ENCODE assay signal across 14 cellular contexts in the genomic region with DNA sequence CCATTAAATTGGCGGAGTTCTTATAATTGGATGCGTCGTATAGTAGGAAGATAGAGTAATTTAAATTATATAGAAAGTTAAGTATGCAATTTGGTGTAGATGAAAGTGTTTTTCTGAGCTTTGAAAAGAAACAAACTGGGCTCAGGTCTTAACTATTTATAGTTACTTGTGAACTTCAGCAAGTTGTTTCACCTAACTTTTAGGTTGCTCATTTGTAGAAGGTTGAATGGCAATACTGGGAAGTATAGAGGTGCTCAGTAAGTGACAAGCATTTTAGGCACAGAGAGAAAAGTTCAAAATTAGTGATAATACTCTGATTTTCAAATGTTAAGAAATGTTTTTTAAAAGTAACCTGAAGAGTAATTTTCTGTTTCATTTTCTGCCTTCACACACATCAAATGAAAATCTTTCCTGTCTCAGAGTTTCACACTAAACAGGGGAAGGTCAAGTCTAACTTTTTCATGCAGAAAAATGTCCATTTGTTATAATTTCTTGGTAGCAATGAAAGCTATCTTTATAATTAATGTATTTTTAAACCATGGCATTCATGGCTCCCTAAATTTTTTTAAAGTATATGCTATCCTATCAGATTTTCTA.
DNase-seq lines count a peak whose midpoint lies in the region; ATAC-seq and TF ChIP-seq lines count a peak whose summit lies in the region.
"Had no signal": no experiment of that assay in that cellular context is flagged by ENCODE, and none has a peak within 500 bp of the region (broad histone marks: within the 10 kb centered on the region; RNA-seq: fewer than 3 reads in every experiment).

No MANE protein-coding gene starts in this region.

- no peak overlapping the region for H3K27ac ChIP-seq in sigmoid colon
- H3K27ac ChIP-seq in heart right ventricle = no peak overlapping the region
- no peak overlapping the region for H3K27ac ChIP-seq in WERI-Rb-1
- H3K27ac ChIP-seq: colonic mucosa, testis had no signal

- no peak overlapping the region for H3K4me3 ChIP-seq in sigmoid colon
- H3K4me3 ChIP-seq in heart right ventricle = no peak overlapping the region
- H3K4me3 ChIP-seq in WERI-Rb-1 (ENCODE audit: low read depth, low read length) = no peak overlapping the region
- H3K4me3 ChIP-seq: colonic mucosa, testis had no signal

- no peak for TF ChIP-seq CTCF in sigmoid colon (IDR thresholded peaks at IDR 0.05)
- TF ChIP-seq CTCF in heart right ventricle (IDR thresholded peaks at IDR 0.05) = no peak
- TF ChIP-seq CTCF in WERI-Rb-1 (IDR thresholded peaks at IDR 0.05; ENCODE audit: low read depth, low read length) = no peak

- intact Hi-C loops in sigmoid colon (cut with DNase I) (no loop called here), heart right ventricle (cut with DNase I) (no loop called here)

- peak; percentile 76 for ATAC-seq in GM18498 (IDR thresholded peaks at IDR 0.05; ENCODE audit: unreplicated experiment)
- ATAC-seq in GM19324 (IDR thresholded peaks at IDR 0.05; ENCODE audit: low FRiP score, unreplicated experiment) = peak; percentile 84
- peak; percentile 59 for ATAC-seq in HG02759 (IDR thresholded peaks at IDR 0.05; ENCODE audit: unreplicated experiment)
- peak; percentile 46 for ATAC-seq in HG03469 (IDR thresholded peaks at IDR 0.05; ENCODE audit: unreplicated experiment)
- ATAC-seq in heart right ventricle = no peak

- H3K4me1 ChIP-seq in sigmoid colon = no peaks in the 10 kb centered on the region
- H3K4me1 ChIP-seq in heart right ventricle = no peaks in the 10 kb centered on the region
- H3K4me1 ChIP-seq: colonic mucosa, testis had no signal

- H3K27me3 ChIP-seq in sigmoid colon (no peaks in the 10 kb centered on the region), heart right ventricle (no peaks in the 10 kb centered on the region), WERI-Rb-1 (ENCODE audit: insufficient read depth, low read depth, severe bottlenecking) (no peaks in the 10 kb centered on the region)
- H3K27me3 ChIP-seq: colonic mucosa, testis had no signal

- 96 to 98% methylated on average over 3 of the region's 3 CpGs for WGBS in sigmoid colon, 2 donors
- WGBS in heart right ventricle, 2 donors = 98% methylated on average over 3 of the region's 3 CpGs

- DNase-seq in sigmoid colon (no peak), heart right ventricle (no peak), H4 (ENCODE audit: low spot score) (no peak), WERI-Rb-1 (no peak)
- DNase-seq: C1 segment of cervical spinal cord; colonic mucosa; foreskin melanocyte; NCI-H2029 treated with DMSO at 0.1 percent for 48 hours; stimulated activated CD4-positive, alpha-beta T cell treated with anti-CD3 and anti-CD28 coated beads, Interleukin-2, amount 100 ng/mL, for 48 hours; testis had no signal

- TF ChIP-seq POLR2A in sigmoid colon (IDR thresholded peaks at IDR 0.05) = no peak

- H3K9me3 ChIP-seq in sigmoid colon (no peaks in the 10 kb centered on the region), heart right ventricle (no peaks in the 10 kb centered on the region), WERI-Rb-1 (ENCODE audit: severe bottlenecking) (no peaks in the 10 kb centered on the region)
- H3K9me3 ChIP-seq: colonic mucosa, testis had no signal

- no peak for TF ChIP-seq EP300 in sigmoid colon (IDR thresholded peaks at IDR 0.05)

- peaks cover 0 to 12% (median 0%) of the 10 kb centered on the region in 4 donors for H3K36me3 ChIP-seq in sigmoid colon
- peaks cover 0 to 19% (median 0%) of the 10 kb centered on the region in 9 donors for H3K36me3 ChIP-seq in heart right ventricle
- no peaks in the 10 kb centered on the region for H3K36me3 ChIP-seq in WERI-Rb-1
- H3K36me3 ChIP-seq: colonic mucosa had no signal

Comparison
In these comparisons a context has a peak if more than half of its experiments do, and no peak if none do; other contexts are left out.
1. ATAC-seq: peak in GM18498 (single experiment), GM19324 (single experiment), HG02759 (single experiment) and HG03469 (single experiment); none in heart right ventricle (0 of 8).